30 cellular contexts compared by ENCODE assay signal in the genomic region with DNA sequence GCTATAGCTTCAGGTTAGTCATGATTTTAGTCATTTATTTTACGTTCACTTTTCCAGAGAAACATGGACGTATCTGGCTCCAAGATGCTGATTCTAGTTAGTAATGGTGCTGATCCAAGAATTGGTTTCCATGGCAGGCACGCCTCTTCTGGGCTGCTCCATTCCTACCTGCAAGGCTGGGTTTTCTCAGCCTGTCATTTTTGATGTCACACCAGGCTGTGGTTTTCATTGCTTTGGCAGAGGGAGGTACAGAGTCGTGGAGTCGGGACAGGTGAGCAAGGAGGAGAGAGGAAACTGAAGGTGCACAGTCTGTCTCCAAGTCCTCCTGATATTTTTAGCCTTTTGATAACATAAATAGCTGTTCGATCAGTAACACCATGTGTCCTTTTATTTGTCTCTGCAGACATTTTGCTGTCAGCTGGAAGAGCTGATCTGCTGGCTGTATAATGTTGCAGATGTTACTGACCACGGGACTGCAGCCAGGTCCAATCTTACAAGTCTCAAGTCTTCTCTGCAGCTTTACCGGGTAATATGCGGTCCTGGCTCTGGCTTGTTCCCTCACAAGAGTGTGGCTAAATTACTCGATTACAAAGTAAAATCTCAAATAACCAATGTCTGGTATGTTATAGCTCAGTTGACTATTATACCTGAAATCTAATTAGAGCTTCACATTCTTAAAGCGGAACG. TPM values are rescaled to one million over a fixed set of nuclear protein-coding genes. Genes with fewer than 3 reads are reported as not detected.
A peak's percentile ranks its signal among the peaks of the same experiment; 100 is the strongest.
DNase-seq lines count a peak whose midpoint lies in the region; ATAC-seq, FAIRE-seq and TF ChIP-seq lines count a peak whose summit lies in the region.
"Had no signal": no experiment of that assay in that cellular context is flagged by ENCODE, and none has a peak within 500 bp of the region (broad histone marks: within the 10 kb centered on the region; RNA-seq: fewer than 3 reads in every experiment).

No MANE protein-coding gene starts in this region.

- FAIRE-seq in GM12891 (lab: Jason Lieb, UNC), result no peak
- FAIRE-seq: A549, D721Med had no signal

- TF ChIP-seq CTCF in HFFc6 (IDR thresholded peaks at IDR 0.05), result no peak
- no peak for TF ChIP-seq CTCF in endothelial cell (IDR thresholded peaks at IDR 0.05; ENCODE audit: unreplicated experiment)

- no peak for TF ChIP-seq POLR2A in GM12891 (IDR thresholded peaks at IDR 0.05; ENCODE audit: low read depth, low read length)

- H3K4me3 Mint-ChIP-seq in HFFc6 (no peak overlapping the region; the same call in 1 of the 2 replicates), endothelial cell (ENCODE audit: unreplicated experiment) (peak overlapping the region; percentile 83)
- no peak overlapping the region for H3K4me3 Mint-ChIP-seq in stimulated activated naive B cell treated with anti-CD40 and anti-IgM and Interleukin-4, amounts not matched to agents 10 μg/mL and 1 μg/mL and 100 μg/mL, for 72 hours
- no peak overlapping the region for H3K4me3 Mint-ChIP-seq in T-helper 2 cell treated with Interferon-gamma antibody and Interleukin-4, amounts not matched to agents 5 μg/mL and 100 μg/mL, for 36 hours
- no peak overlapping the region for H3K4me3 Mint-ChIP-seq in activated T-helper 17 cell treated with anti-CD3 and anti-CD28 coated beads, Interleukin-2, amount 50 U/mL, for 72 hours
- H3K4me3 Mint-ChIP-seq: activated CD8-positive, alpha-beta T cell treated with anti-CD3 and anti-CD28 coated beads for 36 hours; CD4-positive, alpha-beta memory T cell had no signal

- H3K27me3 Mint-ChIP-seq in HFFc6 (ENCODE audit: insufficient read depth), result peaks cover 14% of the 10 kb centered on the region
- H3K27me3 Mint-ChIP-seq in endothelial cell (ENCODE audit: unreplicated experiment), result peaks cover 16% of the 10 kb centered on the region
- H3K27me3 Mint-ChIP-seq in stimulated activated naive B cell treated with anti-CD40 and anti-IgM and Interleukin-4, amounts not matched to agents 10 μg/mL and 1 μg/mL and 100 μg/mL, for 72 hours, result no peaks in the 10 kb centered on the region
- H3K27me3 Mint-ChIP-seq in T-helper 2 cell treated with Interferon-gamma antibody and Interleukin-4, amounts not matched to agents 5 μg/mL and 100 μg/mL, for 36 hours (ENCODE audit: low read depth), result no peaks in the 10 kb centered on the region
- H3K27me3 Mint-ChIP-seq in activated T-helper 17 cell treated with anti-CD3 and anti-CD28 coated beads, Interleukin-2, amount 50 U/mL, for 72 hours, result no peaks in the 10 kb centered on the region
- H3K27me3 Mint-ChIP-seq: activated CD8-positive, alpha-beta T cell treated with anti-CD3 and anti-CD28 coated beads for 36 hours; CD4-positive, alpha-beta memory T cell had no signal

- H3K36me3 Mint-ChIP-seq in HFFc6 (ENCODE audit: low read depth), result peaks cover 28% of the 10 kb centered on the region
- H3K36me3 Mint-ChIP-seq in endothelial cell (ENCODE audit: low read depth, unreplicated experiment), result peaks cover 70% of the 10 kb centered on the region
- H3K36me3 Mint-ChIP-seq in stimulated activated naive B cell treated with anti-CD40 and anti-IgM and Interleukin-4, amounts not matched to agents 10 μg/mL and 1 μg/mL and 100 μg/mL, for 72 hours, result peaks cover 32 to 64% of the 10 kb centered on the region in 2 donors
- peaks cover 21% of the 10 kb centered on the region for H3K36me3 Mint-ChIP-seq in T-helper 2 cell treated with Interferon-gamma antibody and Interleukin-4, amounts not matched to agents 5 μg/mL and 100 μg/mL, for 36 hours (ENCODE audit: low read depth)
- H3K36me3 Mint-ChIP-seq in activated T-helper 17 cell treated with anti-CD3 and anti-CD28 coated beads, Interleukin-2, amount 50 U/mL, for 72 hours (ENCODE audit: low read depth), result peaks cover 84% of the 10 kb centered on the region

- H3K4me1 Mint-ChIP-seq in HFFc6 (ENCODE audit: low read depth) (peaks cover 63% of the 10 kb centered on the region), endothelial cell (ENCODE audit: unreplicated experiment) (peaks cover 76% of the 10 kb centered on the region)
- peaks cover 34% of the 10 kb centered on the region in 2 donors for H3K4me1 Mint-ChIP-seq in stimulated activated naive B cell treated with anti-CD40 and anti-IgM and Interleukin-4, amounts not matched to agents 10 μg/mL and 1 μg/mL and 100 μg/mL, for 72 hours
- no peaks in the 10 kb centered on the region for H3K4me1 Mint-ChIP-seq in T-helper 2 cell treated with Interferon-gamma antibody and Interleukin-4, amounts not matched to agents 5 μg/mL and 100 μg/mL, for 36 hours (ENCODE audit: low read depth)
- peaks cover 5% of the 10 kb centered on the region for H3K4me1 Mint-ChIP-seq in activated T-helper 17 cell treated with anti-CD3 and anti-CD28 coated beads, Interleukin-2, amount 50 U/mL, for 72 hours

- no peak for ATAC-seq in stimulated activated naive B cell treated with anti-CD40 and anti-IgM and Interleukin-4, amounts not matched to agents 10 μg/mL and 1 μg/mL and 100 μg/mL, for 72 hours (replicated peaks)
- no peak for ATAC-seq in activated T-helper 17 cell treated with anti-CD3 and anti-CD28 coated beads, Interleukin-2, amount 50 U/mL, for 72 hours (replicated peaks)
- ATAC-seq: A549; activated CD8-positive, alpha-beta T cell treated with anti-CD3 and anti-CD28 coated beads for 36 hours; left colon; Panc1 had no signal

- peak overlapping the region; percentile 42; the same call in 1 of the 2 replicates for H3K27ac Mint-ChIP-seq in HFFc6
- H3K27ac Mint-ChIP-seq in endothelial cell (ENCODE audit: unreplicated experiment), result no peak overlapping the region
- H3K27ac Mint-ChIP-seq in stimulated activated naive B cell treated with anti-CD40 and anti-IgM and Interleukin-4, amounts not matched to agents 10 μg/mL and 1 μg/mL and 100 μg/mL, for 72 hours, result peak overlapping the region; percentile 25
- H3K27ac Mint-ChIP-seq in T-helper 2 cell treated with Interferon-gamma antibody and Interleukin-4, amounts not matched to agents 5 μg/mL and 100 μg/mL, for 36 hours, result no peak overlapping the region
- no peak overlapping the region for H3K27ac Mint-ChIP-seq in activated T-helper 17 cell treated with anti-CD3 and anti-CD28 coated beads, Interleukin-2, amount 50 U/mL, for 72 hours
- H3K27ac Mint-ChIP-seq: activated CD8-positive, alpha-beta T cell treated with anti-CD3 and anti-CD28 coated beads for 36 hours had no signal

- H3K9me3 Mint-ChIP-seq in HFFc6, result no peaks in the 10 kb centered on the region
- no peaks in the 10 kb centered on the region for H3K9me3 Mint-ChIP-seq in endothelial cell (ENCODE audit: unreplicated experiment)
- H3K9me3 Mint-ChIP-seq in stimulated activated naive B cell treated with anti-CD40 and anti-IgM and Interleukin-4, amounts not matched to agents 10 μg/mL and 1 μg/mL and 100 μg/mL, for 72 hours, result no peaks in the 10 kb centered on the region
- H3K9me3 Mint-ChIP-seq in T-helper 2 cell treated with Interferon-gamma antibody and Interleukin-4, amounts not matched to agents 5 μg/mL and 100 μg/mL, for 36 hours, result no peaks in the 10 kb centered on the region
- H3K9me3 Mint-ChIP-seq in activated T-helper 17 cell treated with anti-CD3 and anti-CD28 coated beads, Interleukin-2, amount 50 U/mL, for 72 hours, result no peaks in the 10 kb centered on the region
- H3K9me3 Mint-ChIP-seq: activated CD8-positive, alpha-beta T cell treated with anti-CD3 and anti-CD28 coated beads for 36 hours had no signal

- peak; percentile 36 for DNase-seq in activated effector memory CD4-positive, alpha-beta T cell treated with anti-CD3 and anti-CD28 coated beads, Interleukin-2, amount 50 U/mL, for 16 hours
- no peak for DNase-seq in activated effector memory CD4-positive, alpha-beta T cell treated with Interleukin-2 at 50 U/mL for 16 hours
- no peak for DNase-seq in HFFc6
- no peak for DNase-seq in endothelial cell (ENCODE audit: low spot score)
- DNase-seq in stimulated activated naive B cell treated with anti-CD40 and anti-IgM and Interleukin-4, amounts not matched to agents 10 μg/mL and 1 μg/mL and 100 μg/mL, for 72 hours, result no peak
- no peak for DNase-seq in GM12891 (ENCODE audit: insufficient read length, low spot score)
- no peak for DNase-seq in T-helper 2 cell treated with Interferon-gamma antibody and Interleukin-4, amounts not matched to agents 5 μg/mL and 100 μg/mL, for 36 hours (ENCODE audit: low spot score)
- DNase-seq: activated CD4-positive, alpha-beta T cell treated with anti-CD3 and anti-CD28 coated beads for 1 hour; activated CD8-positive, alpha-beta T cell treated with anti-CD3 and anti-CD28 coated beads for 36 hours; activated gamma-delta T cell treated with Interleukin-2 at 50 U/mL for 16 hours; adrenal gland; CD4-positive, alpha-beta memory T cell; effector CD8-positive, alpha-beta T cell; glutamatergic neuron; GM23248; left colon; mesenchymal stem cell; NCI-H1048; NCI-H2107; NCI-H345; NCI-H748 treated with DMSO at 0.1 percent for 48 hours; SHP77 treated with DMSO at 0.1 percent for 48 hours; sigmoid colon; stimulated activated CD4-positive, alpha-beta T cell treated with anti-CD3 and anti-CD28 coated beads, Interleukin-12 subunit alpha, Interleukin-12 subunit beta, amount 100 ng/mL, for 4 hours; stimulated activated CD4-positive, alpha-beta T cell treated with anti-CD3 and anti-CD28 coated beads, Interleukin-2, amount 100 ng/mL, for 48 hours; trophoblast cell had no signal

TF ChIP-seq in GM12891, 5 proteins besides CTCF, POLR2A, EP300 and RAD21:
- no peak for TF ChIP-seq SPI1 (IDR thresholded peaks at IDR 0.05; ENCODE audit: low read depth, low read length)
- TF ChIP-seq POU2F2 (IDR thresholded peaks at IDR 0.05; ENCODE audit: low read depth, low read length), result no peak
- TF ChIP-seq TAF1 (IDR thresholded peaks at IDR 0.05; ENCODE audit: low read depth, low read length), result no peak
- no peak for TF ChIP-seq POLR2AphosphoS5 (IDR thresholded peaks at IDR 0.05; ENCODE audit: low read depth, low read length)
- no peak for TF ChIP-seq PAX5 (IDR thresholded peaks at IDR 0.05; ENCODE audit: insufficient read depth, low read length, severe bottlenecking)
TF ChIP-seq in GM12891: peak in this region for 0.

RNA-seq across cellular contexts. Expression of gene CEP68, which starts 17.8 kb away (rescaled TPM):
- 1 to 10 TPM; 5.7 to 9.7 (median 7.1) TPM for total RNA-seq in HFFc6 (2021; fragmentation: NEBNext Ultra II Directional; extraction: Animal tissue kit (Norgen Biotek cat#: 25700))
- total RNA-seq in endothelial cell (ENCODE audit: unreplicated experiment), result 63.3 TPM
- 4.5 TPM for polyA plus RNA-seq in GM12891 (2012; ENCODE audit: low read depth, missing spikeins)
- total RNA-seq in activated T-helper 17 cell treated with anti-CD3 and anti-CD28 coated beads, Interleukin-2, amount 50 U/mL, for 72 hours, result 10 to 100 TPM in 1 of 2 donors, 1 to 10 TPM in 1; 6.9 to 10.5 TPM

RNA-seq across cellular contexts. Expression of gene RAB1A, which starts 55.9 kb away (rescaled TPM):
- 100 to 1,000 TPM; 204 to 230 (median 222) TPM for total RNA-seq in HFFc6 (2021; fragmentation: NEBNext Ultra II Directional; extraction: Animal tissue kit (Norgen Biotek cat#: 25700))
- 160 TPM for total RNA-seq in endothelial cell (ENCODE audit: unreplicated experiment)
- polyA plus RNA-seq in GM12891 (2012; ENCODE audit: low read depth, missing spikeins), result 98.3 TPM
- 10 to 100 TPM; 72.1 to 87.1 TPM for total RNA-seq in activated T-helper 17 cell treated with anti-CD3 and anti-CD28 coated beads, Interleukin-2, amount 50 U/mL, for 72 hours

Comparison
In these comparisons a context has a peak if more than half of its experiments do, and no peak if none do; other contexts are left out.
1. H3K27ac Mint-ChIP-seq: peak in HFFc6 (single experiment) and stimulated activated naive B cell treated with anti-CD40 and anti-IgM and Interleukin-4, amounts not matched to agents 10 μg/mL and 1 μg/mL and 100 μg/mL, for 72 hours (single experiment); none in endothelial cell (single experiment), T-helper 2 cell treated with Interferon-gamma antibody and Interleukin-4, amounts not matched to agents 5 μg/mL and 100 μg/mL, for 36 hours (single experiment) and activated T-helper 17 cell treated with anti-CD3 and anti-CD28 coated beads, Interleukin-2, amount 50 U/mL, for 72 hours (single experiment).